23 cellular contexts compared by ENCODE assay signal in the genomic region with DNA sequence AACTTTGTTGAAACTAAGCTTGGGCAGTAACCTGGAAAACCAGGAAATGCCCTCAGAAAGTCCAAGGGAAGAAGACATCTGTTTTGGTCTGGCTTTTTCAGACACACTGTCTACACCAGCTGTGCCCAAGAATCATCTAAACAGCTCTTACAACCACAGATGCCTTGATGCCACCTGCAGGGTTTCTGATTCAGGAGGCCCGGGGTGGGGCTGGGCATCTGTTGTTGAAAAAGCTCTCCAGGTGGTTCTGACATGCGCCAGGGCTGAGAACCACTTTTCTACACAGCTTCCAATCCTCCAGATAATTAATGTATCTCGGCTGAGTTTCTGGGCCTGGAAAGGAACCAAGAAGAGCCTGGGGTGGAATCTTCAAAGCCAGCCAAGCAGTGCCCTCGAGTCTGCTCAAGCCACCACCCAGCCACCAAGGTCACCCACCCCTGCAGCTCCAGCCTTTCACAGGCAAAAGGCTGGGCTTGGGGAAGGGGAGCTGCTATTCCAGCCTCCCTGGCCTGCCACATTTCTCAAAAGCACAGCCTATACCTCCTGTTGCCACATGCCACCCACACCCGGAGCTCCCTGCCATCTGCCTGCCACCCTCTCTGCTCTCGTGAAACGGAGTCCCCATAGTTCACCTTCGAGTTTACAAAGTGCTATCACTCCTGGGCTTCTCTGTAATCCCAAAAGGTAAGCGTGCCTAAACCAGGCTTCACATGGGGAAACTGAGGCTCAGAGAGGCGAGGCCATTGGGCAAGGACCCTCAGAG. TPM values are rescaled to one million over a fixed set of nuclear protein-coding genes. Genes with fewer than 3 reads are reported as not detected.
DNase-seq lines count a peak whose midpoint lies in the region; ATAC-seq, FAIRE-seq and TF ChIP-seq lines count a peak whose summit lies in the region.
"Had no signal": no experiment of that assay in that cellular context is flagged by ENCODE, and none has a peak within 500 bp of the region (broad histone marks: within the 10 kb centered on the region; RNA-seq: fewer than 3 reads in every experiment).

No MANE protein-coding gene starts in this region.

- H3K36me3 ChIP-seq in osteoblast (ENCODE audit: insufficient read depth, low read length): no peaks in the 10 kb centered on the region
- H3K36me3 ChIP-seq: ascending aorta, left lung, tibial artery had no signal

- H3K4me2 ChIP-seq in osteoblast (ENCODE audit: insufficient read depth, low read length): no peak overlapping the region

- ATAC-seq in HG02588 (IDR thresholded peaks at IDR 0.05; ENCODE audit: unreplicated experiment): no peak
- ATAC-seq: left lung had no signal

- peaks cover 11% of the 10 kb centered on the region for H3K4me1 ChIP-seq in osteoblast (ENCODE audit: insufficient read depth, low read length)

- H3K79me2 ChIP-seq in osteoblast (ENCODE audit: insufficient read depth, low read length): no peaks in the 10 kb centered on the region

- no peak for TF ChIP-seq CTCF in osteoblast (IDR thresholded peaks at IDR 0.05; ENCODE audit: extremely low read depth, low read depth, low read length)

- peaks cover 8% of the 10 kb centered on the region for H4K20me1 ChIP-seq in osteoblast (ENCODE audit: insufficient read depth, low read length)

- H2AFZ ChIP-seq in osteoblast (ENCODE audit: low read length): no peak overlapping the region

- H3K4me3 ChIP-seq in osteoblast (ENCODE audit: insufficient read depth, low read length): no peak overlapping the region
- H3K4me3 ChIP-seq: ascending aorta, left lung, tibial artery had no signal

- H3K27ac ChIP-seq in osteoblast (ENCODE audit: low read depth, low read length): no peak overlapping the region
- H3K27ac ChIP-seq: ascending aorta, left lung, tibial artery had no signal

- no peaks in the 10 kb centered on the region for H3K27me3 ChIP-seq in osteoblast (ENCODE audit: insufficient read depth, low read length)
- H3K27me3 ChIP-seq: ascending aorta, tibial artery had no signal

- DNase-seq in A172 (ENCODE audit: low spot score): peak; percentile 56
- DNase-seq in DMS79 treated with DMSO at 0.1 percent for 48 hours (lab: John Stamatoyannopoulos, UW): peak; percentile 93
- DNase-seq in NCI-H187 (lab: John Stamatoyannopoulos, UW): peak; percentile 37 to 61
- peak; percentile 97 for DNase-seq in NCI-H524 (lab: John Stamatoyannopoulos, UW)
- DNase-seq in osteoblast (ENCODE audit: insufficient read length, low spot score, missing footprints): no peak
- DNase-seq in RCC 7860 (ENCODE audit: low spot score): no peak
- no peak for DNase-seq in stimulated activated CD4-positive, alpha-beta T cell treated with anti-CD3 and anti-CD28 coated beads, Interleukin-4, amount 100 ng/mL, for 24 hours
- DNase-seq: activated CD4-positive, alpha-beta T cell treated with anti-CD3 and anti-CD28 coated beads for 1 hour; activated CD8-positive, alpha-beta memory T cell treated with anti-CD3 and anti-CD28 coated beads for 24 hours; activated T-cell treated with anti-CD3 and anti-CD28 coated beads, Interleukin-2, amount 50 U/mL, for 48 hours; CD4-positive, alpha-beta memory T cell; central memory CD4-positive, alpha-beta T cell; foreskin fibroblast; immature natural killer cell; Kasumi-1; left lung; midbrain; NCI-H1930; stimulated activated naive CD4-positive, alpha-beta T cell; SW 1271; tibial artery had no signal

- no peak for FAIRE-seq in RCC 7860 (lab: Jason Lieb, UNC)

- no peaks in the 10 kb centered on the region for H3K9me3 ChIP-seq in osteoblast (ENCODE audit: low read depth, low read length)
- H3K9me3 ChIP-seq: ascending aorta, left lung, tibial artery had no signal

RNA-seq across cellular contexts. Expression of gene MDGA1, which starts 9.4 kb away (rescaled TPM):
- 5.8 and 10.0 TPM in 2 replicates for total RNA-seq in A172 (2014; rRNA removed; shearing (Covaris generic))
- total RNA-seq in osteoblast: 6.2 and 10.6 TPM in 2 replicates

Comparison
In these comparisons a context has a peak if more than half of its experiments do, and no peak if none do; other contexts are left out.
1. DNase-seq: peak in A172 (single experiment), DMS79 treated with DMSO at 0.1 percent for 48 hours (single experiment), NCI-H187 (2 of 2) and NCI-H524 (2 of 2); none in osteoblast (single experiment), RCC 7860 (single experiment) and stimulated activated CD4-positive, alpha-beta T cell treated with anti-CD3 and anti-CD28 coated beads, Interleukin-4, amount 100 ng/mL, for 24 hours (single experiment).